ENCODE assay signal across 17 cellular contexts in genomic region chr3:151075869-151076573, GRCh38. TPM values are rescaled to one million over a fixed set of nuclear protein-coding genes. Genes with fewer than 3 reads are reported as not detected.
A peak's percentile ranks its signal among the peaks of the same experiment; 100 is the strongest.
DNase-seq lines count a peak whose midpoint lies in the region; ATAC-seq and TF ChIP-seq lines count a peak whose summit lies in the region.
"Had no signal": no experiment of that assay in that cellular context is flagged by ENCODE, and none has a peak within 500 bp of the region (broad histone marks: within the 10 kb centered on the region; RNA-seq: fewer than 3 reads in every experiment).

No MANE protein-coding gene starts in this region.

- TF ChIP-seq CTCF in parathyroid adenoma (IDR thresholded peaks at IDR 0.05) (no peak), thyroid gland (IDR thresholded peaks at IDR 0.05) (no peak)

- intact Hi-C loops in thyroid gland (cut with DNase I): no loop called here

- H3K9me3 ChIP-seq in parathyroid adenoma (ENCODE audit: control insufficient read depth, low read length): no peaks in the 10 kb centered on the region
- no peaks in the 10 kb centered on the region for H3K9me3 ChIP-seq in thyroid gland

- H3K9ac ChIP-seq in parathyroid adenoma: no peak overlapping the region
- H3K9ac ChIP-seq: GM23248 had no signal

- H3K27ac ChIP-seq in parathyroid adenoma (no peak overlapping the region), thyroid gland (no peak overlapping the region)
- H3K27ac ChIP-seq: GM23248 had no signal

- 69 to 74% methylated on average over 3 of the region's 3 CpGs for WGBS in thyroid gland, 2 donors

- TF ChIP-seq POLR2A in thyroid gland (IDR thresholded peaks at IDR 0.05): no peak

- H3K4me1 ChIP-seq in parathyroid adenoma (peaks cover 6% of the 10 kb centered on the region), thyroid gland (no peaks in the 10 kb centered on the region)

- H3K4me3 ChIP-seq in parathyroid adenoma (ENCODE audit: low read depth, low read length) (no peak overlapping the region), thyroid gland (replicated peaks in 1 of 3) (no peak overlapping the region)
- H3K4me3 ChIP-seq: GM23248 had no signal

- H3K27me3 ChIP-seq in parathyroid adenoma (ENCODE audit: control insufficient read depth, insufficient read depth, low read length) (no peaks in the 10 kb centered on the region), thyroid gland (no peaks in the 10 kb centered on the region)

- H3K36me3 ChIP-seq in parathyroid adenoma (ENCODE audit: control insufficient read depth, insufficient read depth, low read length) (no peaks in the 10 kb centered on the region), thyroid gland (no peaks in the 10 kb centered on the region)

- no peak overlapping the region for H3K4me2 ChIP-seq in parathyroid adenoma (ENCODE audit: low read length)

- DNase-seq in NCI-H524 (lab: John Stamatoyannopoulos, UW): peak; percentile 29 to 86
- DNase-seq in NCI-H524 treated with DMSO at 0.1 percent for 48 hours (lab: John Stamatoyannopoulos, UW): no peak
- peak; percentile 27 for DNase-seq in NCI-H2171 treated with DMSO at 0.1 percent for 48 hours (lab: John Stamatoyannopoulos, UW)
- no peak for DNase-seq in thyroid gland
- DNase-seq: ACHN, AML-193, GM23248, HCEC 1CT, KBM-7, MV-4-11, NCI-H187, RPMI8226, T-helper 2 cell had no signal

- peak overlapping the region; percentile 46 for H2AFZ ChIP-seq in parathyroid adenoma
- H2AFZ ChIP-seq: GM23248 had no signal

- ATAC-seq in HG02885 (IDR thresholded peaks at IDR 0.05; ENCODE audit: poor library complexity, unreplicated experiment) (peak; percentile 37), HG03457 (IDR thresholded peaks at IDR 0.05; ENCODE audit: unreplicated experiment) (no peak), GM19035 (IDR thresholded peaks at IDR 0.05; ENCODE audit: unreplicated experiment) (no peak)

- H3K79me2 ChIP-seq in parathyroid adenoma: no peaks in the 10 kb centered on the region

RNA-seq across cellular contexts. Expression of gene MED12L, which starts 9.4 kb away (rescaled TPM):
- 10 to 100 TPM in 1 of 4 donors, 1 to 10 TPM in 3; 1.6 to 23.7 (median 4.0) TPM for total RNA-seq in thyroid gland

Comparison
In these comparisons a context has a peak if more than half of its experiments do, and no peak if none do; other contexts are left out.
1. DNase-seq: peak in NCI-H524 (2 of 2) and NCI-H2171 treated with DMSO at 0.1 percent for 48 hours (single experiment); none in NCI-H524 treated with DMSO at 0.1 percent for 48 hours (single experiment) and thyroid gland (0 of 2).